In the genomic region with DNA sequence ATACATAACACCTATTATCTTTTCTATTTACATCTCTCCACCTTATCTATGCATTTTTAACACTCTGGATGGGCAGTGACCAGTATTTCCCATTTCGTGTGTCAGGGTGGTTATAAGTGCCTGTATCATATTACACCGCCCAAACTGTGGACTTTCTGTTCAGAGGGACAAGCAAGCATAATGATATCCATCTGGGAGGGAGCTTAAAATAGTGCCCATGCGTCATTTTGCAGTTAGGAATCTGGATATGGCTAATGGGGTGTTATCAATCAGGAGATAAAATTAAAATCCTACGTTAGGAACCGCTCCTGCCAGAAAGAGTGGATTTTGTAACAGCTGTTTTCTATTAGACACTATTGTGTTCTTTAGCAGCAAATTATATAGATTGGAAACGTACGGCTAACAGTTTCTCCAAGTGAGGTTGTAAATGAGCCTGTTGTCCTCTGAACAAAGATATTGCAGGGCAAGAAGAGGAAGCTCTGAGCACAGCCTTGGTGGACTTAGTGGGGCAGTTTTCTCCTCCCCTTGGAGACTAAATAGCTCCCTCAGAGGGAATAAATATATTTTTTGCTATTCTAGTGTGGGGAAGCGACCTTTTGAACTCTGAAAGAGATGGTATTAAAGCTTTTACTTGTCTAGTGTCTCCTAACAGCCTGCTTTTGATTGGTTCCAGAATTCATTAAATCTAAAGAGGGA, we compare ENCODE assay signal across 12 cellular contexts.
A peak's percentile ranks its signal among the peaks of the same experiment; 100 is the strongest.
DNase-seq lines count a peak whose midpoint lies in the region; TF ChIP-seq lines count a peak whose summit lies in the region.
"Had no signal": no experiment of that assay in that cellular context is flagged by ENCODE, and none has a peak within 500 bp of the region (broad histone marks: within the 10 kb centered on the region; RNA-seq: fewer than 3 reads in every experiment).

No MANE protein-coding gene starts in this region.

- no peak overlapping the region for H3K4me3 ChIP-seq in brain microvascular endothelial cell (ENCODE audit: low read depth, low read length)
- H3K4me3 ChIP-seq: GM23338 had no signal

- H3K27me3 Mint-ChIP-seq in neural crest cell (ENCODE audit: low read depth), result no peaks in the 10 kb centered on the region

- DNase-seq in DMS153 treated with DMSO at 0.1 percent for 48 hours (lab: John Stamatoyannopoulos, UW; ENCODE audit: unreplicated experiment), result peak; percentile 54
- peak; percentile 71 for DNase-seq in NCI-H146 (lab: John Stamatoyannopoulos, UW)
- DNase-seq in brain microvascular endothelial cell, result peak; percentile 67
- DNase-seq in neural crest cell (ENCODE audit: low read depth, low spot score), result no peak
- DNase-seq in occipital lobe (lab: John Stamatoyannopoulos, UW), result no peak
- no peak for DNase-seq in NAMALWA (ENCODE audit: low spot score)
- DNase-seq in stimulated activated CD4-positive, alpha-beta T cell treated with anti-CD3 and anti-CD28 coated beads, Interleukin-1b, Interleukin-23, amount 100 ng/mL, for 48 hours, result no peak
- DNase-seq: activated T-cell treated with anti-CD3 and anti-CD28 coated beads, Interleukin-2, amount 50 U/mL, for 72 hours; naive thymus-derived CD4-positive, alpha-beta T cell; WERI-Rb-1 had no signal

- peak overlapping the region; percentile 45 for H3K4me3 Mint-ChIP-seq in neural crest cell
- H3K4me3 Mint-ChIP-seq: activated T-cell treated with anti-CD3 and anti-CD28 coated beads, Interleukin-2, amount 50 U/mL, for 72 hours; GM23338; naive thymus-derived CD4-positive, alpha-beta T cell; stimulated activated effector memory CD8-positive, alpha-beta T cell treated with anti-CD3 and anti-CD28 coated beads, Interleukin-12 subunit alpha, Interleukin-12 subunit beta, amount 100 ng/mL, for 72 hours had no signal

- H3K27ac ChIP-seq in brain microvascular endothelial cell, result peak overlapping the region; percentile 34
- H3K27ac ChIP-seq: WERI-Rb-1 had no signal

- H3K27me3 ChIP-seq in brain microvascular endothelial cell (replicated peaks), result no peaks in the 10 kb centered on the region

- peak overlapping the region; percentile 82 for H3K27ac Mint-ChIP-seq in neural crest cell (ENCODE audit: unreplicated experiment)
- H3K27ac Mint-ChIP-seq: activated T-cell treated with anti-CD3 and anti-CD28 coated beads, Interleukin-2, amount 50 U/mL, for 72 hours; GM23338; naive thymus-derived CD4-positive, alpha-beta T cell; stimulated activated effector memory CD8-positive, alpha-beta T cell treated with anti-CD3 and anti-CD28 coated beads, Interleukin-12 subunit alpha, Interleukin-12 subunit beta, amount 100 ng/mL, for 72 hours had no signal

- no peaks in the 10 kb centered on the region for H3K9me3 Mint-ChIP-seq in neural crest cell
- H3K9me3 Mint-ChIP-seq: GM23338 had no signal

- in situ Hi-C loops in brain microvascular endothelial cell (cut with HindIII; ENCODE audit: low pct_ligation_motif_present, low sequenced_read_pairs), result no loop called here

- TF ChIP-seq CTCF in brain microvascular endothelial cell (IDR thresholded peaks at IDR 0.05; ENCODE audit: low read depth, low read length, missing control alignments) (no peak), neural crest cell (conservative IDR thresholded peaks at IDR 0.05) (no peak)

- no peaks in the 10 kb centered on the region for H3K36me3 Mint-ChIP-seq in neural crest cell (ENCODE audit: low read depth)
- H3K36me3 Mint-ChIP-seq: naive thymus-derived CD4-positive, alpha-beta T cell; stimulated activated effector memory CD8-positive, alpha-beta T cell treated with anti-CD3 and anti-CD28 coated beads, Interleukin-12 subunit alpha, Interleukin-12 subunit beta, amount 100 ng/mL, for 72 hours had no signal

- peaks cover 25% of the 10 kb centered on the region for H3K4me1 Mint-ChIP-seq in neural crest cell
- H3K4me1 Mint-ChIP-seq: GM23338; naive thymus-derived CD4-positive, alpha-beta T cell; stimulated activated effector memory CD8-positive, alpha-beta T cell treated with anti-CD3 and anti-CD28 coated beads, Interleukin-12 subunit alpha, Interleukin-12 subunit beta, amount 100 ng/mL, for 72 hours had no signal

- no peaks in the 10 kb centered on the region for H3K36me3 ChIP-seq in brain microvascular endothelial cell (replicated peaks)
- H3K36me3 ChIP-seq: WERI-Rb-1 had no signal

Comparison
In these comparisons a context has a peak if more than half of its experiments do, and no peak if none do; other contexts are left out.
1. DNase-seq: peak in DMS153 treated with DMSO at 0.1 percent for 48 hours (single experiment), NCI-H146 (single experiment) and brain microvascular endothelial cell (single experiment); none in neural crest cell (single experiment), occipital lobe (single experiment), NAMALWA (single experiment) and stimulated activated CD4-positive, alpha-beta T cell treated with anti-CD3 and anti-CD28 coated beads, Interleukin-1b, Interleukin-23, amount 100 ng/mL, for 48 hours (single experiment).